ENCODE assay signal across 2 cellular contexts in the genomic region with DNA sequence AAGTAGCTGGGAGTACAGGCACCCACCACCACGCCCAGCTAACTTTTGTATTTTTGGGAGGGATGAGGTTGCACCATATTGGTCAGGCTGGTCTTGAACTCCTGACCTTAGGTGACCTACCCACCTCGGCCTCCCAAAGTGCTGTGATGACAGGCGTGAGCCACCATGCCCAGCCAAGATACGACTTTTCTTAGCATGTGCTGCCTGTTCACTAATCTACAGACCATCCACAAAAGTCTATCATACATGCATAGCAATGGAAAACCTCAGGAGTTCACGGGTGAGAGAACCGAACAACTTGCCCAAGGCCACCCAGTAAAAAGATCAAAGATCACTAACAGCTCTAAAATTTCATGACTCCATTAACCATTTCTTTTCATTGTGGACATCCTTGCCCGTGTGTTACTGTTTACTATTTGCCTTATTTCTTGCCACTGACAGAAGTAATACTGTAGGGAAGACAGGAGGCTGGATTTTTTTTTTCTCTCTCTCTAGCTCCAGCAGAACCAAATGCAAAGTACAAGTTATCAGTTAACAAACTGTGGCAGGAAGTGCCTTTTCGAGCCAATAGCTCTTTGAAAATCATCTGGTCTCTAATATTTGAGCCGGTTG.
A peak's percentile ranks its signal among the peaks of the same experiment; 100 is the strongest.
TF ChIP-seq lines count a peak whose summit lies in the region.

No MANE protein-coding gene starts in this region.

TF ChIP-seq in H1, 55 proteins besides CTCF, POLR2A, EP300 and RAD21:
- TF ChIP-seq, protein P1, sequence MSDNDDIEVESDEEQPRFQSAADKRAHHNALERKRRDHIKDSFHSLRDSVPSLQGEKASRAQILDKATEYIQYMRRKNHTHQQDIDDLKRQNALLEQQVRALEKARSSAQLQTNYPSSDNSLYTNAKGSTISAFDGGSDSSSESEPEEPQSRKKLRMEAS (IDR thresholded peaks at IDR 0.05), result peak; percentile 23; the same call in 1 of the 2 replicates
- no peak for TF ChIP-seq PHF8 (conservative IDR thresholded peaks at IDR 0.05; ENCODE audit: low read depth, low read length)

TF ChIP-seq in SK-N-SH treated with all-trans-retinoic acid at 6 μM for 48 hours, 23 proteins besides CTCF, POLR2A, EP300 and RAD21:
- TF ChIP-seq RARB (CRISPR knock-in tag; IDR thresholded peaks at IDR 0.05) (no peak), TOX (CRISPR knock-in tag; IDR thresholded peaks at IDR 0.05; ENCODE audit: borderline replicate concordance) (no peak), GLIS3 (CRISPR knock-in tag; IDR thresholded peaks at IDR 0.05) (no peak), TCF4 (CRISPR knock-in tag; IDR thresholded peaks at IDR 0.05; ENCODE audit: borderline replicate concordance) (no peak), ZC3H10 (CRISPR knock-in tag; IDR thresholded peaks at IDR 0.05) (no peak), BACH2 (CRISPR knock-in tag; IDR thresholded peaks at IDR 0.05; ENCODE audit: borderline replicate concordance) (no peak), PPARA (CRISPR knock-in tag; IDR thresholded peaks at IDR 0.05; ENCODE audit: borderline replicate concordance) (no peak), ESRRG (CRISPR knock-in tag; IDR thresholded peaks at IDR 0.05) (no peak), ISL1 (CRISPR knock-in tag; IDR thresholded peaks at IDR 0.05) (no peak), SNAI2 (CRISPR knock-in tag; IDR thresholded peaks at IDR 0.05) (no peak), ZFP30 (CRISPR knock-in tag; IDR thresholded peaks at IDR 0.05) (no peak), ZNF565 (CRISPR knock-in tag; conservative IDR thresholded peaks at IDR 0.05; ENCODE audit: low read depth) (no peak), ZNF8 (CRISPR knock-in tag; IDR thresholded peaks at IDR 0.05) (no peak), CSDC2 (CRISPR knock-in tag; IDR thresholded peaks at IDR 0.05) (no peak)
- TF ChIP-seq, protein P2, sequence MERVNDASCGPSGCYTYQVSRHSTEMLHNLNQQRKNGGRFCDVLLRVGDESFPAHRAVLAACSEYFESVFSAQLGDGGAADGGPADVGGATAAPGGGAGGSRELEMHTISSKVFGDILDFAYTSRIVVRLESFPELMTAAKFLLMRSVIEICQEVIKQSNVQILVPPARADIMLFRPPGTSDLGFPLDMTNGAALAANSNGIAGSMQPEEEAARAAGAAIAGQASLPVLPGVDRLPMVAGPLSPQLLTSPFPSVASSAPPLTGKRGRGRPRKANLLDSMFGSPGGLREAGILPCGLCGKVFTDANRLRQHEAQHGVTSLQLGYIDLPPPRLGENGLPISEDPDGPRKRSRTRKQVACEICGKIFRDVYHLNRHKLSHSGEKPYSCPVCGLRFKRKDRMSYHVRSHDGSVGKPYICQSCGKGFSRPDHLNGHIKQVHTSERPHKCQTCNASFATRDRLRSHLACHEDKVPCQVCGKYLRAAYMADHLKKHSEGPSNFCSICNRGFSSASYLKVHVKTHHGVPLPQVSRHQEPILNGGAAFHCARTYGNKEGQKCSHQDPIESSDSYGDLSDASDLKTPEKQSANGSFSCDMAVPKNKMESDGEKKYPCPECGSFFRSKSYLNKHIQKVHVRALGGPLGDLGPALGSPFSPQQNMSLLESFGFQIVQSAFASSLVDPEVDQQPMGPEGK (CRISPR knock-in tag; IDR thresholded peaks at IDR 0.05; ENCODE audit: borderline replicate concordance), result no peak
- TF ChIP-seq, protein P3, sequence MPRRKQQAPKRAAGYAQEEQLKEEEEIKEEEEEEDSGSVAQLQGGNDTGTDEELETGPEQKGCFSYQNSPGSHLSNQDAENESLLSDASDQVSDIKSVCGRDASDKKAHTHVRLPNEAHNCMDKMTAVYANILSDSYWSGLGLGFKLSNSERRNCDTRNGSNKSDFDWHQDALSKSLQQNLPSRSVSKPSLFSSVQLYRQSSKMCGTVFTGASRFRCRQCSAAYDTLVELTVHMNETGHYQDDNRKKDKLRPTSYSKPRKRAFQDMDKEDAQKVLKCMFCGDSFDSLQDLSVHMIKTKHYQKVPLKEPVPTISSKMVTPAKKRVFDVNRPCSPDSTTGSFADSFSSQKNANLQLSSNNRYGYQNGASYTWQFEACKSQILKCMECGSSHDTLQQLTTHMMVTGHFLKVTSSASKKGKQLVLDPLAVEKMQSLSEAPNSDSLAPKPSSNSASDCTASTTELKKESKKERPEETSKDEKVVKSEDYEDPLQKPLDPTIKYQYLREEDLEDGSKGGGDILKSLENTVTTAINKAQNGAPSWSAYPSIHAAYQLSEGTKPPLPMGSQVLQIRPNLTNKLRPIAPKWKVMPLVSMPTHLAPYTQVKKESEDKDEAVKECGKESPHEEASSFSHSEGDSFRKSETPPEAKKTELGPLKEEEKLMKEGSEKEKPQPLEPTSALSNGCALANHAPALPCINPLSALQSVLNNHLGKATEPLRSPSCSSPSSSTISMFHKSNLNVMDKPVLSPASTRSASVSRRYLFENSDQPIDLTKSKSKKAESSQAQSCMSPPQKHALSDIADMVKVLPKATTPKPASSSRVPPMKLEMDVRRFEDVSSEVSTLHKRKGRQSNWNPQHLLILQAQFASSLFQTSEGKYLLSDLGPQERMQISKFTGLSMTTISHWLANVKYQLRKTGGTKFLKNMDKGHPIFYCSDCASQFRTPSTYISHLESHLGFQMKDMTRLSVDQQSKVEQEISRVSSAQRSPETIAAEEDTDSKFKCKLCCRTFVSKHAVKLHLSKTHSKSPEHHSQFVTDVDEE (CRISPR knock-in tag; IDR thresholded peaks at IDR 0.05), result no peak
- TF ChIP-seq, protein P4, sequence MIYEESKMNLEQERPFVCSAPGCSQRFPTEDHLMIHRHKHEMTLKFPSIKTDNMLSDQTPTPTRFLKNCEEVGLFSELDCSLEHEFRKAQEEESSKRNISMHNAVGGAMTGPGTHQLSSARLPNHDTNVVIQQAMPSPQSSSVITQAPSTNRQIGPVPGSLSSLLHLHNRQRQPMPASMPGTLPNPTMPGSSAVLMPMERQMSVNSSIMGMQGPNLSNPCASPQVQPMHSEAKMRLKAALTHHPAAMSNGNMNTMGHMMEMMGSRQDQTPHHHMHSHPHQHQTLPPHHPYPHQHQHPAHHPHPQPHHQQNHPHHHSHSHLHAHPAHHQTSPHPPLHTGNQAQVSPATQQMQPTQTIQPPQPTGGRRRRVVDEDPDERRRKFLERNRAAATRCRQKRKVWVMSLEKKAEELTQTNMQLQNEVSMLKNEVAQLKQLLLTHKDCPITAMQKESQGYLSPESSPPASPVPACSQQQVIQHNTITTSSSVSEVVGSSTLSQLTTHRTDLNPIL (CRISPR knock-in tag; IDR thresholded peaks at IDR 0.05; ENCODE audit: low read depth), result no peak
